8 cellular contexts compared by ENCODE assay signal in genomic region chr6:97497713-97498331, GRCh38.
DNase-seq lines count a peak whose midpoint lies in the region; ATAC-seq, FAIRE-seq and TF ChIP-seq lines count a peak whose summit lies in the region.

No MANE protein-coding gene starts in this region.

- no peaks in the 10 kb centered on the region for H3K36me3 Mint-ChIP-seq in activated T-helper 17 cell treated with anti-CD3 and anti-CD28 coated beads, Interleukin-2, amount 50 U/mL, for 72 hours (ENCODE audit: low read depth)

- H4K20me1 ChIP-seq in HCT116 (ENCODE audit: insufficient read depth) (no peaks in the 10 kb centered on the region), Loucy (ENCODE audit: insufficient read depth, low read length, poor library complexity, severe bottlenecking) (no peaks in the 10 kb centered on the region), osteoblast (ENCODE audit: insufficient read depth, low read length) (no peaks in the 10 kb centered on the region)

- CTCF ChIA-PET in HCT116 (lab: Charles Lee) = interaction anchor here (0.7 kb wide), 2 partner anchors 10 to 57 kb away, joined by 3 read pairs; no protein-coding TSS in a partner anchor

- H3K9me3 ChIP-seq in HCT116 (ENCODE audit: control insufficient read depth in 1 of 2, insufficient read depth in 1 of 2, low read depth in 1 of 2, low read length in 2 of 2) = no peaks in the 10 kb centered on the region
- no peaks in the 10 kb centered on the region for H3K9me3 ChIP-seq in Loucy (ENCODE audit: insufficient read depth, low read depth, low read length)
- no peaks in the 10 kb centered on the region for H3K9me3 ChIP-seq in osteoblast (ENCODE audit: low read depth, low read length)

- H3K27ac ChIP-seq in HCT116 (ENCODE audit: low read depth, low read length) = no peak overlapping the region
- no peak overlapping the region for H3K27ac ChIP-seq in foreskin keratinocyte
- no peak overlapping the region for H3K27ac ChIP-seq in osteoblast (ENCODE audit: low read depth, low read length)

- POLR2A ChIA-PET in HCT116 (lab: Charles Lee) = no interaction called here

- H3K9me3 Mint-ChIP-seq in activated T-helper 17 cell treated with anti-CD3 and anti-CD28 coated beads, Interleukin-2, amount 50 U/mL, for 72 hours = no peaks in the 10 kb centered on the region

- peaks cover 14% of the 10 kb centered on the region for H3K27me3 Mint-ChIP-seq in activated T-helper 17 cell treated with anti-CD3 and anti-CD28 coated beads, Interleukin-2, amount 50 U/mL, for 72 hours

- H3K9ac ChIP-seq in HCT116 (ENCODE audit: low read length) (no peak overlapping the region), Loucy (ENCODE audit: low read depth, low read length, poor library complexity, severe bottlenecking) (no peak overlapping the region)

- ATAC-seq in HCT116 (peak; percentile 99), foreskin keratinocyte (peak; percentile 99)
- peak; percentile 88 for ATAC-seq in activated T-helper 17 cell treated with anti-CD3 and anti-CD28 coated beads, Interleukin-2, amount 50 U/mL, for 72 hours (replicated peaks)

- H3K4me3 ChIP-seq in GM12864 (ENCODE audit: low read depth, low read length) (no peak overlapping the region), HCT116 (replicated peaks in 1 of 2; ENCODE audit: low read depth in 1 of 2, low read length in 2 of 2) (no peak overlapping the region), Loucy (ENCODE audit: low read length, poor library complexity, severe bottlenecking) (no peak overlapping the region), osteoblast (ENCODE audit: insufficient read depth, low read length) (no peak overlapping the region)

- TF ChIP-seq RAD21 in HCT116 (IDR thresholded peaks at IDR 0.05; ENCODE audit: low read depth) = peak; percentile 66

- H3K36me3 ChIP-seq in HCT116 (ENCODE audit: control insufficient read depth in 1 of 2, insufficient read depth in 2 of 2, low read length in 2 of 2) (no peaks in the 10 kb centered on the region), Loucy (ENCODE audit: insufficient read depth, low read length) (no peaks in the 10 kb centered on the region), osteoblast (ENCODE audit: insufficient read depth, low read length) (no peaks in the 10 kb centered on the region)

- FAIRE-seq in urothelium cell line (lab: Jason Lieb, UNC) = no peak

- H3K27me3 ChIP-seq in HCT116 (ENCODE audit: insufficient read depth, low read length) (peaks cover 22% of the 10 kb centered on the region), Loucy (ENCODE audit: insufficient read depth, low read length, poor library complexity, severe bottlenecking) (no peaks in the 10 kb centered on the region), foreskin keratinocyte (no peaks in the 10 kb centered on the region), osteoblast (ENCODE audit: insufficient read depth, low read length) (no peaks in the 10 kb centered on the region)

- H3K4me1 ChIP-seq in HCT116 (ENCODE audit: control insufficient read depth in 1 of 2, insufficient read depth in 2 of 2, low read length in 2 of 2) (no peaks in the 10 kb centered on the region), Loucy (ENCODE audit: insufficient read depth, low read length, poor library complexity, severe bottlenecking) (no peaks in the 10 kb centered on the region), foreskin keratinocyte (no peaks in the 10 kb centered on the region), osteoblast (ENCODE audit: insufficient read depth, low read length) (no peaks in the 10 kb centered on the region)

- TF ChIP-seq POLR2A in HCT116 (IDR thresholded peaks at IDR 0.05; ENCODE audit: borderline replicate concordance, extremely low read depth, insufficient read depth, insufficient read length) = no peak

- no peaks in the 10 kb centered on the region for H3F3A ChIP-seq in Loucy (ENCODE audit: low read depth)

- no peak overlapping the region for H3K27ac Mint-ChIP-seq in activated T-helper 17 cell treated with anti-CD3 and anti-CD28 coated beads, Interleukin-2, amount 50 U/mL, for 72 hours

- RAD21 ChIA-PET in HCT116 (lab: Charles Lee; ENCODE audit: low non-redundant PET in 1 of 2, low total read pairs in 2 of 2, uncharacterized antibody in 2 of 2, unreplicated experiment in 2 of 2) = interaction anchor here in 1 of 2 experiments (1.0 kb wide), 1 partner anchor 27 kb away, joined by 3 read pairs; no protein-coding TSS in a partner anchor

- intact Hi-C loops in HCT116 (cut with micrococcal nuclease) = loop anchor here (2.0 to 5.0 kb wide), 4 partner anchors 481 to 1621 kb away; no protein-coding TSS in a partner anchor

- TF ChIP-seq CTCF in GM12864 (IDR thresholded peaks at IDR 0.05; ENCODE audit: low read depth, low read length, missing control alignments) (peak; percentile 88), HCT116 (IDR thresholded peaks at IDR 0.05 in 2 of 3, conservative IDR thresholded peaks at IDR 0.05 in 1 of 3; ENCODE audit: borderline replicate concordance in 1 of 3, insufficient read depth in 1 of 3, low read depth in 2 of 3, low read length in 2 of 3) (peak; percentile 56 to 94 (median 84)), Loucy (conservative IDR thresholded peaks at IDR 0.05; ENCODE audit: low read length) (peak; percentile 94), foreskin keratinocyte (conservative IDR thresholded peaks at IDR 0.05) (peak; percentile 85), osteoblast (IDR thresholded peaks at IDR 0.05; ENCODE audit: extremely low read depth, low read depth, low read length) (peak; percentile 91)

- H3K79me2 ChIP-seq in HCT116 (ENCODE audit: insufficient read depth, low read length) = no peaks in the 10 kb centered on the region
- H3K79me2 ChIP-seq in Loucy (ENCODE audit: insufficient read depth, low read length) = no peaks in the 10 kb centered on the region
- no peaks in the 10 kb centered on the region for H3K79me2 ChIP-seq in osteoblast (ENCODE audit: insufficient read depth, low read length)

- DNase-seq in GM12864 (ENCODE audit: low read depth) (peak; percentile 27), HCT116 (ENCODE audit: low read depth, low spot score) (peak; percentile 49), RPMI8226 (peak; percentile 57), foreskin keratinocyte (peak; percentile 18 to 56), osteoblast (ENCODE audit: insufficient read length, low spot score, missing footprints) (no peak), urothelium cell line (ENCODE audit: low spot score) (peak; percentile 23)

- H3K4me3 Mint-ChIP-seq in activated T-helper 17 cell treated with anti-CD3 and anti-CD28 coated beads, Interleukin-2, amount 50 U/mL, for 72 hours = no peak overlapping the region

- no peaks in the 10 kb centered on the region for H3K9me2 ChIP-seq in HCT116 (ENCODE audit: insufficient read depth)
- H3K9me2 ChIP-seq in Loucy (replicated peaks; ENCODE audit: low read depth, low read length) = no peaks in the 10 kb centered on the region

- H3K4me1 Mint-ChIP-seq in activated T-helper 17 cell treated with anti-CD3 and anti-CD28 coated beads, Interleukin-2, amount 50 U/mL, for 72 hours = no peaks in the 10 kb centered on the region

- no TSS peak for BruUV-seq in HCT116 (replicated peaks; lab: Mats Ljungman, UMichigan)

- H2AFZ ChIP-seq in HCT116 (ENCODE audit: low read depth, low read length, poor library complexity, severe bottlenecking) (peak overlapping the region; percentile 74), Loucy (ENCODE audit: low read length) (peak overlapping the region; percentile 78), osteoblast (ENCODE audit: low read length) (no peak overlapping the region)

- H3K4me2 ChIP-seq in HCT116 (ENCODE audit: low read length) = no peak overlapping the region
- no peak overlapping the region for H3K4me2 ChIP-seq in Loucy (ENCODE audit: low read depth, low read length, poor library complexity, severe bottlenecking)
- H3K4me2 ChIP-seq in osteoblast (ENCODE audit: insufficient read depth, low read length) = no peak overlapping the region

TF ChIP-seq in HCT116, 20 proteins besides CTCF, POLR2A, EP300 and RAD21:
- TF ChIP-seq CBX3 (IDR thresholded peaks at IDR 0.05; ENCODE audit: low read depth) = peak; percentile 74; the same call in 1 of the 2 replicates
- TF ChIP-seq YY1 (IDR thresholded peaks at IDR 0.05; ENCODE audit: extremely low read depth, insufficient replicate concordance, low read depth, low read length) = peak; percentile 82
- TF ChIP-seq, protein P1, sequence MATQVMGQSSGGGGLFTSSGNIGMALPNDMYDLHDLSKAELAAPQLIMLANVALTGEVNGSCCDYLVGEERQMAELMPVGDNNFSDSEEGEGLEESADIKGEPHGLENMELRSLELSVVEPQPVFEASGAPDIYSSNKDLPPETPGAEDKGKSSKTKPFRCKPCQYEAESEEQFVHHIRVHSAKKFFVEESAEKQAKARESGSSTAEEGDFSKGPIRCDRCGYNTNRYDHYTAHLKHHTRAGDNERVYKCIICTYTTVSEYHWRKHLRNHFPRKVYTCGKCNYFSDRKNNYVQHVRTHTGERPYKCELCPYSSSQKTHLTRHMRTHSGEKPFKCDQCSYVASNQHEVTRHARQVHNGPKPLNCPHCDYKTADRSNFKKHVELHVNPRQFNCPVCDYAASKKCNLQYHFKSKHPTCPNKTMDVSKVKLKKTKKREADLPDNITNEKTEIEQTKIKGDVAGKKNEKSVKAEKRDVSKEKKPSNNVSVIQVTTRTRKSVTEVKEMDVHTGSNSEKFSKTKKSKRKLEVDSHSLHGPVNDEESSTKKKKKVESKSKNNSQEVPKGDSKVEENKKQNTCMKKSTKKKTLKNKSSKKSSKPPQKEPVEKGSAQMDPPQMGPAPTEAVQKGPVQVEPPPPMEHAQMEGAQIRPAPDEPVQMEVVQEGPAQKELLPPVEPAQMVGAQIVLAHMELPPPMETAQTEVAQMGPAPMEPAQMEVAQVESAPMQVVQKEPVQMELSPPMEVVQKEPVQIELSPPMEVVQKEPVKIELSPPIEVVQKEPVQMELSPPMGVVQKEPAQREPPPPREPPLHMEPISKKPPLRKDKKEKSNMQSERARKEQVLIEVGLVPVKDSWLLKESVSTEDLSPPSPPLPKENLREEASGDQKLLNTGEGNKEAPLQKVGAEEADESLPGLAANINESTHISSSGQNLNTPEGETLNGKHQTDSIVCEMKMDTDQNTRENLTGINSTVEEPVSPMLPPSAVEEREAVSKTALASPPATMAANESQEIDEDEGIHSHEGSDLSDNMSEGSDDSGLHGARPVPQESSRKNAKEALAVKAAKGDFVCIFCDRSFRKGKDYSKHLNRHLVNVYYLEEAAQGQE (IDR thresholded peaks at IDR 0.05; ENCODE audit: low read depth) = no peak
TF ChIP-seq in HCT116: peak in this region for 2.
